Comparison of ENCODE assay signal across 9 cellular contexts in genomic region chr11:61626580-61627380, GRCh38. TPM values are rescaled to one million over a fixed set of nuclear protein-coding genes. Genes with fewer than 3 reads are reported as not detected.
A peak's percentile ranks its signal among the peaks of the same experiment; 100 is the strongest.
DNase-seq lines count a peak whose midpoint lies in the region; ATAC-seq and TF ChIP-seq lines count a peak whose summit lies in the region.
"Had no signal": no experiment of that assay in that cellular context is flagged by ENCODE, and none has a peak within 500 bp of the region (broad histone marks: within the 10 kb centered on the region; RNA-seq: fewer than 3 reads in every experiment).

No MANE protein-coding gene starts in this region.

- H3K27ac ChIP-seq in mammary epithelial cell (ENCODE audit: insufficient read depth, low read depth, low read length): peak overlapping the region; percentile 14

- BruUV-seq in mammary epithelial cell (replicated peaks; lab: Mats Ljungman, UMichigan): no TSS peak

- intact Hi-C loops in mammary epithelial cell (cut with micrococcal nuclease): loop anchor here (1.0 to 2.0 kb wide), 2 partner anchors 8 to 24 kb away; no protein-coding TSS in a partner anchor

- H3K27me3 Mint-ChIP-seq in type B pancreatic cell (no peaks in the 10 kb centered on the region), endothelial cell (ENCODE audit: unreplicated experiment) (peaks cover 6% of the 10 kb centered on the region)

- H3K27ac Mint-ChIP-seq in type B pancreatic cell: peak overlapping the region; percentile 97
- no peak overlapping the region for H3K27ac Mint-ChIP-seq in endothelial cell (ENCODE audit: unreplicated experiment)
- H3K27ac Mint-ChIP-seq: activated CD4-positive, alpha-beta T cell treated with anti-CD3 and anti-CD28 coated beads for 36 hours had no signal

- CTCF ChIA-PET in mammary epithelial cell (lab: Charles Lee; ENCODE audit: low non-redundant PET): interaction anchor here (0.6 kb wide), 1 partner anchor 181 kb away, joined by 5 read pairs; no protein-coding TSS in a partner anchor

- no peaks in the 10 kb centered on the region for H3K9me3 ChIP-seq in mammary epithelial cell (replicated peaks; ENCODE audit: insufficient read depth, low read length)

- H3K4me2 ChIP-seq in mammary epithelial cell (ENCODE audit: insufficient read depth, low read depth, low read length): peak overlapping the region; percentile 23

- peaks cover 54% of the 10 kb centered on the region for H3K4me1 Mint-ChIP-seq in type B pancreatic cell (ENCODE audit: unreplicated experiment)
- peaks cover 14% of the 10 kb centered on the region for H3K4me1 Mint-ChIP-seq in endothelial cell (ENCODE audit: unreplicated experiment)
- H3K4me1 Mint-ChIP-seq: activated CD4-positive, alpha-beta T cell treated with anti-CD3 and anti-CD28 coated beads for 36 hours had no signal

- in situ Hi-C loops in mammary epithelial cell (cut with MboI; ENCODE audit: low sequenced_read_pairs in 2 of 2): no loop called here

- H3K36me3 Mint-ChIP-seq in type B pancreatic cell (no peaks in the 10 kb centered on the region), endothelial cell (ENCODE audit: low read depth, unreplicated experiment) (no peaks in the 10 kb centered on the region)

- peak overlapping the region; percentile 62 for H3K4me3 Mint-ChIP-seq in type B pancreatic cell
- no peak overlapping the region for H3K4me3 Mint-ChIP-seq in endothelial cell (ENCODE audit: unreplicated experiment)
- H3K4me3 Mint-ChIP-seq: activated CD4-positive, alpha-beta T cell treated with anti-CD3 and anti-CD28 coated beads for 36 hours had no signal

- H3K4me1 ChIP-seq in mammary epithelial cell (ENCODE audit: insufficient read depth, low read length): peaks cover 19% of the 10 kb centered on the region

- peak overlapping the region; percentile 12 for H3K9ac ChIP-seq in mammary epithelial cell (ENCODE audit: insufficient read depth, low read length)

- H3K79me2 ChIP-seq in mammary epithelial cell (ENCODE audit: insufficient read depth, low read length): no peaks in the 10 kb centered on the region

- peak overlapping the region; percentile 14 for H2AFZ ChIP-seq in mammary epithelial cell (ENCODE audit: low read depth, low read length)

- TF ChIP-seq CTCF in mammary epithelial cell (conservative IDR thresholded peaks at IDR 0.05 in 1 of 2, IDR thresholded peaks at IDR 0.05 in 1 of 2; ENCODE audit: extremely low read depth in 1 of 2, insufficient read depth in 1 of 2, low read depth in 1 of 2, low read length in 2 of 2) (peak in 1 of 2 donors; percentile 45), type B pancreatic cell (conservative IDR thresholded peaks at IDR 0.05) (no peak), endothelial cell (IDR thresholded peaks at IDR 0.05; ENCODE audit: unreplicated experiment) (no peak)

- no peak overlapping the region for H3K4me3 ChIP-seq in mammary epithelial cell (replicated peaks in 1 of 3; ENCODE audit: insufficient read depth in 1 of 3, low read depth in 2 of 3, low read length in 3 of 3)

- DNase-seq in NCI-H2029 (lab: John Stamatoyannopoulos, UW) (peak; percentile 27), NCI-H2029 treated with DMSO at 0.1 percent for 48 hours (lab: John Stamatoyannopoulos, UW) (no peak), mammary epithelial cell (peak; percentile 87), islet precursor cell (peak; percentile 98), type B pancreatic cell (ENCODE audit: extremely low spot score, unreplicated experiment) (no peak), endothelial cell (ENCODE audit: low spot score) (no peak), NCI-H1436 (lab: John Stamatoyannopoulos, UW) (no peak)
- DNase-seq: activated CD4-positive, alpha-beta T cell treated with anti-CD3 and anti-CD28 coated beads for 36 hours had no signal

- no peaks in the 10 kb centered on the region for H4K20me1 ChIP-seq in mammary epithelial cell (ENCODE audit: insufficient read depth, low read length)

- H3K36me3 ChIP-seq in mammary epithelial cell (ENCODE audit: insufficient read depth, low read length): no peaks in the 10 kb centered on the region

- H3K9me3 Mint-ChIP-seq in type B pancreatic cell (no peaks in the 10 kb centered on the region), endothelial cell (ENCODE audit: unreplicated experiment) (no peaks in the 10 kb centered on the region)

- ATAC-seq in GM21381 (IDR thresholded peaks at IDR 0.05; ENCODE audit: unreplicated experiment): no peak
- ATAC-seq: activated CD4-positive, alpha-beta T cell treated with anti-CD3 and anti-CD28 coated beads for 36 hours had no signal

- H3K27me3 ChIP-seq in mammary epithelial cell (ENCODE audit: insufficient read depth, low read length): no peaks in the 10 kb centered on the region

- dilution Hi-C loops in mammary epithelial cell (cut with HindIII; ENCODE audit: low sequenced_read_pairs): no loop called here

- 33% methylated on average over 8 of the region's 10 CpGs for WGBS in mammary epithelial cell (ENCODE audit: low coverage, missing lambda C conversion rate)

RNA-seq across cellular contexts. Expression of gene SYT7, which starts 45.9 kb away (rescaled TPM):
- total RNA-seq in mammary epithelial cell (10 to 100 TPM in 1 of 2 donors, 1 to 10 TPM in 1; 4.7 to 17.7 TPM), type B pancreatic cell (ENCODE audit: low replicate concordance) (26.5 and 37.5 TPM in 2 replicates), endothelial cell (ENCODE audit: unreplicated experiment) (9.7 TPM)
- 6.9 TPM for polyA plus RNA-seq in mammary epithelial cell
- 21.2 TPM for polyA minus RNA-seq in mammary epithelial cell

RNA-seq across cellular contexts. Expression of gene DAGLA, which starts 53.4 kb away (rescaled TPM):
- total RNA-seq in mammary epithelial cell (under 1 TPM; 0.33 to 0.67 TPM), type B pancreatic cell (ENCODE audit: low replicate concordance) (5.5 and 7.8 TPM in 2 replicates), endothelial cell (ENCODE audit: unreplicated experiment) (3.2 TPM)
- polyA plus RNA-seq in mammary epithelial cell: 0.08 TPM
- not detected for polyA minus RNA-seq in mammary epithelial cell

Comparison
In these comparisons a context has a peak if more than half of its experiments do, and no peak if none do; other contexts are left out.
1. DNase-seq: peak in NCI-H2029 (single experiment), mammary epithelial cell (single experiment) and islet precursor cell (single experiment); none in NCI-H2029 treated with DMSO at 0.1 percent for 48 hours (single experiment), type B pancreatic cell (single experiment), endothelial cell (single experiment) and NCI-H1436 (single experiment).